Comparison of ENCODE assay signal across 26 cellular contexts in the genomic region with DNA sequence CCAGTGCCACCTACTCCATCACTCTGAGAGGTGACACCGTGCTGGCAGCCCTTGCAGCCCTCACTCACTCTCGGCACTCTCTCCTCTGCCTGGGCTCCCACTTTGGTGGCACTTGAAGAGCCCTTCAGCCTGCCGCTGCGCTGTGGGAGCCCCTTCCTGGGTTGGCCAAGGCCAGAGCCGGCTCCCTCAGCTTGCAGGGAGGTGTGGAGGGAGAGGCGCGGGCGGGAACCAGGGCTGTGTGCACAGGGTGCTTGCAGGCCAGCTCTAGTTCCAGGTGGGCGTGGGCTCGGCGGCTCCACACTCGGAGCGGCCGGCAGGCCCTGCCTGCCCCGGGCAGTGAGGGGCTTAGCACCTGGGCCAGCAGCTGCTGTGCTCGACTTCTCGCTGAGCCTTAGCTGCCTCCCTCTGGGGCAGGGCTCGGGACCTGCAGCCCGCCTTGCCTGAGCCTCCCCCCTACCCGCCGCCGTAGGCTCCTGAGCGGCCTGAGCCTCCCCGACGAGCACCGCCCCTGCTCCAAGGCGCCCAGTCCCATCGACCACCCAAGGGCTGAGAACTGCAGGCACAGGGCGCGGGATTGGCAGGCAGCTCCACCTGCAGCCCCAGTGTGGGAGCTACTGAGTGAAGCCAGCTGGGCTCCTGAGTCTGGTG.
"Had no signal": no experiment of that assay in that cellular context is flagged by ENCODE, and none has a peak within 500 bp of the region (broad histone marks: within the 10 kb centered on the region; RNA-seq: fewer than 3 reads in every experiment).

No MANE protein-coding gene starts in this region.

- DNase-seq: activated CD4-positive, alpha-beta T cell treated with anti-CD3 and anti-CD28 coated beads for 1 hour; activated CD4-positive, alpha-beta T cell treated with anti-CD3 and anti-CD28 coated beads, Interleukin-2, amount 10 ng/mL, durations not matched to agents 24 days and 14 days; activated CD4-positive, alpha-beta T cell treated with anti-CD3 and anti-CD28 coated beads, Interleukin-2, amount 50 U/mL, for 48 hours; activated CD8-positive, alpha-beta memory T cell treated with anti-CD3 and anti-CD28 coated beads, Interleukin-2, amount 10 ng/mL, durations not matched to agents 7 days and 5 days; activated effector memory CD4-positive, alpha-beta T cell treated with anti-CD3 and anti-CD28 coated beads, Interleukin-2, amount 50 U/mL, for 16 hours; activated naive CD4-positive, alpha-beta T cell treated with Interleukin-2 at 50 U/mL for 16 hours; activated naive CD8-positive, alpha-beta T cell treated with anti-CD3 and anti-CD28 coated beads, Interleukin-2, amount 50 U/mL, for 24 hours; activated T-cell treated with anti-CD3 and anti-CD28 coated beads, Interleukin-2, amount 50 U/mL, for 24 hours; amniotic stem cell; body of pancreas; central memory CD4-positive, alpha-beta T cell; Kasumi-1; KBM-7; NCI-H1048; NCI-H2029 treated with DMSO at 0.1 percent for 48 hours; NCI-H69; NK-92 treated with Interleukin-12 subunit alpha and Interleukin-12 subunit beta, amount 100 ng/mL, for 24 hours; Peyer's patch; Right ventricle myocardium superior had no signal

- H3K27ac Mint-ChIP-seq: activated CD4-positive, alpha-beta T cell treated with anti-CD3 and anti-CD28 coated beads, Interleukin-2, amount 10 ng/mL, durations not matched to agents 24 days and 14 days; activated CD8-positive, alpha-beta memory T cell treated with anti-CD3 and anti-CD28 coated beads, Interleukin-2, amount 10 ng/mL, durations not matched to agents 7 days and 5 days; activated naive CD4-positive, alpha-beta T cell treated with anti-CD3 and anti-CD28 coated beads, Interleukin-2, amount 50 U/mL, for 72 hours; activated naive CD8-positive, alpha-beta T cell treated with anti-CD3 and anti-CD28 coated beads, Interleukin-2, amount 50 U/mL, for 24 hours; activated T-cell treated with anti-CD3 and anti-CD28 coated beads, Interleukin-2, amount 50 U/mL, for 24 hours; T-helper 1 cell treated with Interleukin-12 subunit alpha and Interleukin-12 subunit beta and Interleukin-4 antibody, amounts not matched to agents 30 μg/mL and 1 μg/mL, for 36 hours; WTC11 had no signal

- ATAC-seq: activated CD8-positive, alpha-beta memory T cell treated with anti-CD3 and anti-CD28 coated beads, Interleukin-2, amount 10 ng/mL, durations not matched to agents 7 days and 5 days; activated naive CD4-positive, alpha-beta T cell treated with anti-CD3 and anti-CD28 coated beads, Interleukin-2, amount 50 U/mL, for 72 hours; activated naive CD8-positive, alpha-beta T cell treated with anti-CD3 and anti-CD28 coated beads, Interleukin-2, amount 50 U/mL, for 24 hours; body of pancreas; SK-N-SH treated with all-trans-retinoic acid at 6 μM for 48 hours; WTC11 had no signal

- H3K27me3 Mint-ChIP-seq: activated CD4-positive, alpha-beta T cell treated with anti-CD3 and anti-CD28 coated beads, Interleukin-2, amount 10 ng/mL, durations not matched to agents 24 days and 14 days had no signal

- H3K4me1 ChIP-seq: ascending aorta, body of pancreas, Peyer's patch, SJSA1 had no signal

- H3K36me3 ChIP-seq: ascending aorta, Peyer's patch, SJSA1 had no signal

- H3K27ac ChIP-seq: ascending aorta, body of pancreas, Peyer's patch, RWPE1, SJSA1 had no signal

- H3K36me3 Mint-ChIP-seq: activated CD8-positive, alpha-beta memory T cell treated with anti-CD3 and anti-CD28 coated beads, Interleukin-2, amount 10 ng/mL, durations not matched to agents 7 days and 5 days; activated naive CD4-positive, alpha-beta T cell treated with anti-CD3 and anti-CD28 coated beads, Interleukin-2, amount 50 U/mL, for 72 hours had no signal

- H3K4me1 Mint-ChIP-seq: activated CD4-positive, alpha-beta T cell treated with anti-CD3 and anti-CD28 coated beads, Interleukin-2, amount 10 ng/mL, durations not matched to agents 24 days and 14 days; activated CD8-positive, alpha-beta memory T cell treated with anti-CD3 and anti-CD28 coated beads, Interleukin-2, amount 10 ng/mL, durations not matched to agents 7 days and 5 days; activated naive CD8-positive, alpha-beta T cell treated with anti-CD3 and anti-CD28 coated beads, Interleukin-2, amount 50 U/mL, for 24 hours had no signal

- H3K4me3 Mint-ChIP-seq: activated CD4-positive, alpha-beta T cell treated with anti-CD3 and anti-CD28 coated beads, Interleukin-2, amount 10 ng/mL, durations not matched to agents 24 days and 14 days; activated CD8-positive, alpha-beta memory T cell treated with anti-CD3 and anti-CD28 coated beads, Interleukin-2, amount 10 ng/mL, durations not matched to agents 7 days and 5 days; activated naive CD8-positive, alpha-beta T cell treated with anti-CD3 and anti-CD28 coated beads, Interleukin-2, amount 50 U/mL, for 24 hours; activated T-cell treated with anti-CD3 and anti-CD28 coated beads, Interleukin-2, amount 50 U/mL, for 24 hours; T-helper 1 cell treated with Interleukin-12 subunit alpha and Interleukin-12 subunit beta and Interleukin-4 antibody, amounts not matched to agents 30 μg/mL and 1 μg/mL, for 36 hours; WTC11 had no signal

- H3K9me3 Mint-ChIP-seq: activated CD4-positive, alpha-beta T cell treated with anti-CD3 and anti-CD28 coated beads, Interleukin-2, amount 10 ng/mL, durations not matched to agents 24 days and 14 days; activated naive CD4-positive, alpha-beta T cell treated with anti-CD3 and anti-CD28 coated beads, Interleukin-2, amount 50 U/mL, for 72 hours; activated naive CD8-positive, alpha-beta T cell treated with anti-CD3 and anti-CD28 coated beads, Interleukin-2, amount 50 U/mL, for 24 hours; activated T-cell treated with anti-CD3 and anti-CD28 coated beads, Interleukin-2, amount 50 U/mL, for 24 hours; T-helper 1 cell treated with Interleukin-12 subunit alpha and Interleukin-12 subunit beta and Interleukin-4 antibody, amounts not matched to agents 30 μg/mL and 1 μg/mL, for 36 hours had no signal

- H3K4me3 ChIP-seq: ascending aorta, body of pancreas, Peyer's patch, SJSA1 had no signal

- H3K27me3 ChIP-seq: ascending aorta, body of pancreas, Peyer's patch, SJSA1 had no signal

- H3K9me3 ChIP-seq: ascending aorta, body of pancreas, Peyer's patch, SJSA1 had no signal
